Comparison of ENCODE assay signal across 9 cellular contexts in genomic region chr18:23225518-23225917, GRCh38.
DNase-seq lines count a peak whose midpoint lies in the region; ATAC-seq and TF ChIP-seq lines count a peak whose summit lies in the region.
"Had no signal": no experiment of that assay in that cellular context is flagged by ENCODE, and none has a peak within 500 bp of the region (broad histone marks: within the 10 kb centered on the region; RNA-seq: fewer than 3 reads in every experiment).

No MANE protein-coding gene starts in this region.

- TF ChIP-seq CTCF in astrocyte of the spinal cord (IDR thresholded peaks at IDR 0.05; ENCODE audit: low read depth, low read length) (no peak), lower lobe of right lung (IDR thresholded peaks at IDR 0.05) (no peak), upper lobe of left lung (IDR thresholded peaks at IDR 0.05) (no peak)

- H3K4me3 Mint-ChIP-seq in activated naive CD8-positive, alpha-beta T cell treated with anti-CD3 and anti-CD28 coated beads, Interleukin-2, amount 50 U/mL, for 24 hours = no peak overlapping the region
- H3K4me3 Mint-ChIP-seq in activated naive CD8-positive, alpha-beta T cell treated with anti-CD3 and anti-CD28 coated beads for 36 hours = no peak overlapping the region

- H3K27ac ChIP-seq in lower lobe of right lung (peak overlapping the region; percentile 73), upper lobe of left lung (peak overlapping the region; percentile 54 to 65 (median 64))

- TF ChIP-seq EP300 in upper lobe of left lung (IDR thresholded peaks at IDR 0.05) = no peak

- H3K36me3 ChIP-seq in lower lobe of right lung = peaks cover 4% of the 10 kb centered on the region
- H3K36me3 ChIP-seq in upper lobe of left lung = no peaks in the 10 kb centered on the region

- H3K4me1 ChIP-seq in lower lobe of right lung (peaks cover 64% of the 10 kb centered on the region), upper lobe of left lung (peaks cover 18 to 45% (median 41%) of the 10 kb centered on the region in 4 donors)

- 53 to 80% methylated on average over 2 of the region's 2 CpGs for WGBS in upper lobe of left lung, 2 donors

- intact Hi-C loops in lower lobe of right lung (cut with DNase I) = no loop called here

- no peak for DNase-seq in activated naive CD8-positive, alpha-beta T cell treated with anti-CD3 and anti-CD28 coated beads, Interleukin-2, amount 50 U/mL, for 24 hours
- no peak for DNase-seq in activated naive CD8-positive, alpha-beta T cell treated with anti-CD3 and anti-CD28 coated beads for 36 hours
- DNase-seq in astrocyte of the spinal cord (ENCODE audit: low read depth, low spot score) (peak; percentile 95), lower lobe of right lung (no peak), upper lobe of left lung (no peak), NCI-H128 (lab: John Stamatoyannopoulos, UW; ENCODE audit: unreplicated experiment) (no peak), UCSD-AML1 (lab: John Stamatoyannopoulos, UW; ENCODE audit: unreplicated experiment) (no peak), anterior cingulate cortex (lab: John Stamatoyannopoulos, UW) (no peak)
- DNase-seq: head of caudate nucleus had no signal

- ATAC-seq in activated naive CD8-positive, alpha-beta T cell treated with anti-CD3 and anti-CD28 coated beads, Interleukin-2, amount 50 U/mL, for 24 hours = no peak
- ATAC-seq in lower lobe of right lung (no peak), upper lobe of left lung (ENCODE audit: low FRiP score in 2 of 2) (peak in 1 of 2 donors; percentile 67)

- H3K9me3 Mint-ChIP-seq in activated naive CD8-positive, alpha-beta T cell treated with anti-CD3 and anti-CD28 coated beads, Interleukin-2, amount 50 U/mL, for 24 hours = peaks cover 6% of the 10 kb centered on the region
- peaks cover 5% of the 10 kb centered on the region for H3K9me3 Mint-ChIP-seq in activated naive CD8-positive, alpha-beta T cell treated with anti-CD3 and anti-CD28 coated beads for 36 hours

- peaks cover 20% of the 10 kb centered on the region for H3K36me3 Mint-ChIP-seq in activated naive CD8-positive, alpha-beta T cell treated with anti-CD3 and anti-CD28 coated beads, Interleukin-2, amount 50 U/mL, for 24 hours (ENCODE audit: low read depth)
- H3K36me3 Mint-ChIP-seq in activated naive CD8-positive, alpha-beta T cell treated with anti-CD3 and anti-CD28 coated beads for 36 hours = peaks cover 20% of the 10 kb centered on the region

- no peak for TF ChIP-seq POLR2A in upper lobe of left lung (IDR thresholded peaks at IDR 0.05)

- H3K27me3 ChIP-seq in lower lobe of right lung (ENCODE audit: low read depth) = no peaks in the 10 kb centered on the region
- H3K27me3 ChIP-seq in upper lobe of left lung = no peaks in the 10 kb centered on the region

- in situ Hi-C loops in astrocyte of the spinal cord (cut with HindIII; ENCODE audit: low sequenced_read_pairs) = no loop called here

- H3K4me1 Mint-ChIP-seq in activated naive CD8-positive, alpha-beta T cell treated with anti-CD3 and anti-CD28 coated beads, Interleukin-2, amount 50 U/mL, for 24 hours = peaks cover 56% of the 10 kb centered on the region
- H3K4me1 Mint-ChIP-seq in activated naive CD8-positive, alpha-beta T cell treated with anti-CD3 and anti-CD28 coated beads for 36 hours = peaks cover 39% of the 10 kb centered on the region

- no peaks in the 10 kb centered on the region for H3K27me3 Mint-ChIP-seq in activated naive CD8-positive, alpha-beta T cell treated with anti-CD3 and anti-CD28 coated beads, Interleukin-2, amount 50 U/mL, for 24 hours
- no peaks in the 10 kb centered on the region for H3K27me3 Mint-ChIP-seq in activated naive CD8-positive, alpha-beta T cell treated with anti-CD3 and anti-CD28 coated beads for 36 hours

- H3K9me3 ChIP-seq in lower lobe of right lung (no peaks in the 10 kb centered on the region), upper lobe of left lung (no peaks in the 10 kb centered on the region)

- peak overlapping the region; percentile 61 for H3K27ac Mint-ChIP-seq in activated naive CD8-positive, alpha-beta T cell treated with anti-CD3 and anti-CD28 coated beads, Interleukin-2, amount 50 U/mL, for 24 hours
- no peak overlapping the region for H3K27ac Mint-ChIP-seq in activated naive CD8-positive, alpha-beta T cell treated with anti-CD3 and anti-CD28 coated beads for 36 hours

- H3K4me3 ChIP-seq in astrocyte of the spinal cord (ENCODE audit: low read depth, low read length) = no peak overlapping the region
- H3K4me3 ChIP-seq in lower lobe of right lung = no peak overlapping the region
- no peak overlapping the region for H3K4me3 ChIP-seq in upper lobe of left lung
